Comparison of ENCODE assay signal across 1 cellular context in the genomic region with DNA sequence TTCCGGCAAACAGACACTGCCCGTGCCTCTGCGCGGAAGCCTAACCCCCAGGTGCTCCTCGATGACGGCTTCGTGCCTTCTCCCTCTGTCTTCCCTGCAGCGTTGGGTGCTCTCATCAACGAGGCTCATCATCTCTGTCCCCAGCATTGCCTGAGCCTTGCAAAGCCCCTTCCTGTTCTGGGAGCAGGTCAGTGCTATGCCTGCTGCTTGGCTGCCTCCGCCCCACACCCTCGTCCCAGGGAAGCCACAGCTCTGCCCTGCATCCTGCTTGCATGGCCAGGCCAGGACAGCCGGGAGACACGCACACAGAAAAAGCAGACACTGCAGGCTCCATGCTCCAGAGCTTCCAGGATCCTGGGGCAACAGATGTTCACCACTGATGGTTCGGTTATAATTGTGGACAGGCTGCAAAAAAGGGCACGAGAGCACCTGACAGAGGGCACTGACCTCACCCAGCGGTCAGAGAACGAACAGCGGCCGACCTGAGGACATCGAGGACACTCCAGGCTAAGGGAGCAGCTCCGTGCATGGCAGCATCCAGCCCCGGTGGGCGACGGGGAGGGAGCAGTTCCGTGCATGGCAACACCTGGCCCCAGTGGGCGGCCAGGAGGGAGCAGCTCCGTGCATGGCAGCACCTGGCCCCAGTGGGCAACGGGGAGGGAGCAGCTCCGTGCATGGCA.
TF ChIP-seq lines count a peak whose summit lies in the region.

No MANE protein-coding gene starts in this region.

TF ChIP-seq in H1, 55 proteins besides CTCF, POLR2A, EP300 and RAD21 (continued from another document):
- TF ChIP-seq, protein P1, sequence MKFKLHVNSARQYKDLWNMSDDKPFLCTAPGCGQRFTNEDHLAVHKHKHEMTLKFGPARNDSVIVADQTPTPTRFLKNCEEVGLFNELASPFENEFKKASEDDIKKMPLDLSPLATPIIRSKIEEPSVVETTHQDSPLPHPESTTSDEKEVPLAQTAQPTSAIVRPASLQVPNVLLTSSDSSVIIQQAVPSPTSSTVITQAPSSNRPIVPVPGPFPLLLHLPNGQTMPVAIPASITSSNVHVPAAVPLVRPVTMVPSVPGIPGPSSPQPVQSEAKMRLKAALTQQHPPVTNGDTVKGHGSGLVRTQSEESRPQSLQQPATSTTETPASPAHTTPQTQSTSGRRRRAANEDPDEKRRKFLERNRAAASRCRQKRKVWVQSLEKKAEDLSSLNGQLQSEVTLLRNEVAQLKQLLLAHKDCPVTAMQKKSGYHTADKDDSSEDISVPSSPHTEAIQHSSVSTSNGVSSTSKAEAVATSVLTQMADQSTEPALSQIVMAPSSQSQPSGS (IDR thresholded peaks at IDR 0.05; ENCODE audit: low read length), result no peak
- no peak for TF ChIP-seq SAP30 (IDR thresholded peaks at IDR 0.05; ENCODE audit: insufficient read depth, insufficient replicate concordance, low read length)
- TF ChIP-seq GTF2F1 (IDR thresholded peaks at IDR 0.05; ENCODE audit: borderline replicate concordance, low read depth, low read length), result no peak
- TF ChIP-seq SP2 (IDR thresholded peaks at IDR 0.05; ENCODE audit: low read length), result no peak
